16 cellular contexts compared by ENCODE assay signal in genomic region chr15:90807074-90807646, GRCh38.
DNase-seq lines count a peak whose midpoint lies in the region; ATAC-seq, FAIRE-seq and TF ChIP-seq lines count a peak whose summit lies in the region.
"Had no signal": no experiment of that assay in that cellular context is flagged by ENCODE, and none has a peak within 500 bp of the region (broad histone marks: within the 10 kb centered on the region; RNA-seq: fewer than 3 reads in every experiment).

No MANE protein-coding gene starts in this region.

- H3K9me3 ChIP-seq in CD4-positive, CD25-positive, alpha-beta regulatory T cell (ENCODE audit: control insufficient read depth in 2 of 2, low read length in 2 of 2), result no peaks in the 10 kb centered on the region
- H3K9me3 ChIP-seq in HEK293 (ENCODE audit: control insufficient read depth, insufficient read depth, low read depth, low read length) (no peaks in the 10 kb centered on the region), left lung (no peaks in the 10 kb centered on the region), prostate gland (no peaks in the 10 kb centered on the region), pancreas (no peaks in the 10 kb centered on the region)

- peaks cover 24% of the 10 kb centered on the region for H3K36me3 Mint-ChIP-seq in CD4-positive, CD25-positive, alpha-beta regulatory T cell
- H3K36me3 Mint-ChIP-seq in activated CD8-positive, alpha-beta T cell treated with anti-CD3 and anti-CD28 coated beads for 36 hours (ENCODE audit: low read depth), result peaks cover 45% of the 10 kb centered on the region
- H3K36me3 Mint-ChIP-seq in mesothelial cell of epicardium, result peaks cover 7% of the 10 kb centered on the region

- no peak for FAIRE-seq in pancreas (lab: Jason Lieb, UNC)

- 93% methylated on average over 7 of the region's 7 CpGs for WGBS in prostate gland
- WGBS in pancreas, 2 donors, result 89 to 90% methylated on average over 7 of the region's 7 CpGs

- peaks cover 6% of the 10 kb centered on the region for H3K4me1 ChIP-seq in CD4-positive, CD25-positive, alpha-beta regulatory T cell (ENCODE audit: control insufficient read depth, insufficient read depth, low read length, poor library complexity, severe bottlenecking)
- no peaks in the 10 kb centered on the region for H3K4me1 ChIP-seq in HEK293 (ENCODE audit: control insufficient read depth, insufficient read depth, low read length)
- peaks cover 0 to 32% of the 10 kb centered on the region in 2 donors for H3K4me1 ChIP-seq in left lung
- H3K4me1 ChIP-seq in prostate gland (replicated peaks), result no peaks in the 10 kb centered on the region
- no peaks in the 10 kb centered on the region for H3K4me1 ChIP-seq in pancreas
- H3K4me1 ChIP-seq: parathyroid adenoma had no signal

- H3K27ac Mint-ChIP-seq in CD4-positive, CD25-positive, alpha-beta regulatory T cell, result peak overlapping the region in 2 of 3 donors; percentile 79 to 80
- H3K27ac Mint-ChIP-seq in activated CD8-positive, alpha-beta T cell treated with anti-CD3 and anti-CD28 coated beads for 36 hours, result peak overlapping the region; percentile 20
- H3K27ac Mint-ChIP-seq in mesothelial cell of epicardium, result peak overlapping the region; percentile 11

- H3K36me3 ChIP-seq in CD4-positive, CD25-positive, alpha-beta regulatory T cell (ENCODE audit: control insufficient read depth, insufficient read depth, low read length), result peaks cover 27% of the 10 kb centered on the region
- H3K36me3 ChIP-seq in HEK293 (ENCODE audit: control insufficient read depth in 2 of 2, insufficient read depth in 1 of 2, low read length in 2 of 2) (peaks cover 55 to 62% of the 10 kb centered on the region in 2 experiments), left lung (no peaks in the 10 kb centered on the region), prostate gland (no peaks in the 10 kb centered on the region), pancreas (no peaks in the 10 kb centered on the region)

- no peak for TF ChIP-seq POLR2A in prostate gland (IDR thresholded peaks at IDR 0.05)

- no peak overlapping the region for H3K4me3 ChIP-seq in CD4-positive, CD25-positive, alpha-beta regulatory T cell (ENCODE audit: low read depth, low read length)
- H3K4me3 ChIP-seq in HEK293 (ENCODE audit: low read depth, low read length) (no peak overlapping the region), left lung (no peak overlapping the region), prostate gland (no peak overlapping the region), pancreas (no peak overlapping the region)

- ATAC-seq in CD4-positive, CD25-positive, alpha-beta regulatory T cell (ENCODE audit: low read depth in 2 of 2), result no peak
- ATAC-seq in activated CD8-positive, alpha-beta T cell treated with anti-CD3 and anti-CD28 coated beads for 36 hours, result no peak
- ATAC-seq in esophagus mucosa, result no peak
- no peak for ATAC-seq in left lung
- no peak for ATAC-seq in pancreas
- ATAC-seq: left lobe of liver had no signal

- H3K4me1 Mint-ChIP-seq in CD4-positive, CD25-positive, alpha-beta regulatory T cell, result peaks cover 0 to 4% (median 0%) of the 10 kb centered on the region in 4 donors
- H3K4me1 Mint-ChIP-seq in activated CD8-positive, alpha-beta T cell treated with anti-CD3 and anti-CD28 coated beads for 36 hours (ENCODE audit: low read depth), result peaks cover 10% of the 10 kb centered on the region
- H3K4me1 Mint-ChIP-seq in mesothelial cell of epicardium, result peaks cover 10% of the 10 kb centered on the region

- no peak overlapping the region for H3K4me3 Mint-ChIP-seq in CD4-positive, CD25-positive, alpha-beta regulatory T cell
- H3K4me3 Mint-ChIP-seq in activated CD8-positive, alpha-beta T cell treated with anti-CD3 and anti-CD28 coated beads for 36 hours, result no peak overlapping the region
- H3K4me3 Mint-ChIP-seq in mesothelial cell of epicardium, result no peak overlapping the region

- H3K27me3 ChIP-seq in CD4-positive, CD25-positive, alpha-beta regulatory T cell (ENCODE audit: control insufficient read depth, insufficient read depth, low read length), result no peaks in the 10 kb centered on the region
- H3K27me3 ChIP-seq in left lung (no peaks in the 10 kb centered on the region), prostate gland (replicated peaks; ENCODE audit: insufficient read depth) (no peaks in the 10 kb centered on the region), pancreas (no peaks in the 10 kb centered on the region)

- H3K27me3 Mint-ChIP-seq in CD4-positive, CD25-positive, alpha-beta regulatory T cell, result no peaks in the 10 kb centered on the region
- no peaks in the 10 kb centered on the region for H3K27me3 Mint-ChIP-seq in activated CD8-positive, alpha-beta T cell treated with anti-CD3 and anti-CD28 coated beads for 36 hours
- H3K27me3 Mint-ChIP-seq in mesothelial cell of epicardium (ENCODE audit: low read depth), result no peaks in the 10 kb centered on the region

- CTCF ChIA-PET in HEK293 (lab: Yijun Ruan, JAX), result interaction anchor here (1.2 to 1.3 kb wide), 2 partner anchors 79 to 159 kb away, joined by 3 read pairs; no protein-coding TSS in a partner anchor
- CTCF ChIA-PET in activated CD8-positive, alpha-beta T cell treated with anti-CD3 and anti-CD28 coated beads for 36 hours (lab: Charles Lee), result interaction anchor here (1.1 to 2.7 kb wide), 3 partner anchors 15 to 78 kb away, joined by 4 to 15 read pairs (median 4); no protein-coding TSS in a partner anchor

- TF ChIP-seq CTCF in HEK293 (tag by site-specific recombination; IDR thresholded peaks at IDR 0.05) (no peak), mesothelial cell of epicardium (IDR thresholded peaks at IDR 0.05; ENCODE audit: unreplicated experiment) (no peak), left lung (IDR thresholded peaks at IDR 0.05) (no peak), prostate gland (IDR thresholded peaks at IDR 0.05) (no peak), pancreas (IDR thresholded peaks at IDR 0.05) (no peak)
- TF ChIP-seq CTCF in activated CD8-positive, alpha-beta T cell treated with anti-CD3 and anti-CD28 coated beads for 36 hours (IDR thresholded peaks at IDR 0.05), result no peak

- POLR2A ChIA-PET in HEK293 (lab: Yijun Ruan, JAX), result no interaction called here
- POLR2A ChIA-PET in activated CD8-positive, alpha-beta T cell treated with anti-CD3 and anti-CD28 coated beads for 36 hours (lab: Charles Lee), result no interaction called here

- DNase-seq in CD4-positive, CD25-positive, alpha-beta regulatory T cell, result peak in 1 of 3 donors; percentile 31
- DNase-seq in activated CD8-positive, alpha-beta T cell treated with anti-CD3 and anti-CD28 coated beads for 36 hours, result no peak
- no peak for DNase-seq in mesothelial cell of epicardium (ENCODE audit: low spot score in 2 of 2, unreplicated experiment in 2 of 2)
- no peak for DNase-seq in left lung
- no peak for DNase-seq in prostate gland (ENCODE audit: low spot score)
- DNase-seq in pancreas, result no peak
- DNase-seq: activated CD4-positive, CD25-positive, alpha-beta regulatory T cell treated with anti-CD3 and anti-CD28 coated beads, Interleukin-2, amount 50 U/mL, for 72 hours; dermis blood vessel endothelial cell; H7; NCI-H2171; NCI-H526 treated with DMSO at 0.1 percent for 48 hours; stimulated activated CD4-positive, alpha-beta T cell treated with anti-CD3 and anti-CD28 coated beads, Interleukin-4, amount 100 ng/mL, for 4 hours had no signal

- intact Hi-C loops in activated CD8-positive, alpha-beta T cell treated with anti-CD3 and anti-CD28 coated beads for 36 hours (cut with micrococcal nuclease), result no loop called here
- intact Hi-C loops in left lung (cut with DNase I) (no loop called here), prostate gland (cut with DNase I) (no loop called here), pancreas (cut with DNase I) (no loop called here)

- no peaks in the 10 kb centered on the region for H3K9me3 Mint-ChIP-seq in CD4-positive, CD25-positive, alpha-beta regulatory T cell
- no peaks in the 10 kb centered on the region for H3K9me3 Mint-ChIP-seq in activated CD8-positive, alpha-beta T cell treated with anti-CD3 and anti-CD28 coated beads for 36 hours
- H3K9me3 Mint-ChIP-seq in mesothelial cell of epicardium, result no peaks in the 10 kb centered on the region

- no peak overlapping the region for H3K27ac ChIP-seq in CD4-positive, CD25-positive, alpha-beta regulatory T cell (ENCODE audit: insufficient read depth, low read length, poor library complexity, severe bottlenecking)
- H3K27ac ChIP-seq in HEK293 (ENCODE audit: extremely low read depth, low read depth, low read length), result no peak overlapping the region
- H3K27ac ChIP-seq in left lung, result peak overlapping the region in 1 of 2 donors; percentile 72
- H3K27ac ChIP-seq in prostate gland, result no peak overlapping the region
- H3K27ac ChIP-seq in pancreas, result no peak overlapping the region
- H3K27ac ChIP-seq: parathyroid adenoma had no signal

TF ChIP-seq in HEK293, 187 proteins besides CTCF, POLR2A, EP300 and RAD21 (continues in another document):
- TF ChIP-seq ZNF830 (tag by site-specific recombination; IDR thresholded peaks at IDR 0.05; ENCODE audit: low read depth), result no peak
- no peak for TF ChIP-seq ZNF280C (tag by site-specific recombination; IDR thresholded peaks at IDR 0.05)
- TF ChIP-seq OSR2 (tag by site-specific recombination; IDR thresholded peaks at IDR 0.05), result 0 out of 2 replicates have a peak, but pooled peaks have one; percentile 25

Comparison
In these comparisons a context has a peak if more than half of its experiments do, and no peak if none do; other contexts are left out.
1. H3K27ac Mint-ChIP-seq: peak in every context shown above with its lines; median percentile 80 in CD4-positive, CD25-positive, alpha-beta regulatory T cell; 20 in activated CD8-positive, alpha-beta T cell treated with anti-CD3 and anti-CD28 coated beads for 36 hours; 11 in mesothelial cell of epicardium.